Comparison of ENCODE assay signal across 1 cellular context in genomic region chr10:11871470-11871869, GRCh38.
TF ChIP-seq lines count a peak whose summit lies in the region.

No MANE protein-coding gene starts in this region.

TF ChIP-seq in IMR-90, 13 proteins besides CTCF, POLR2A, EP300 and RAD21:
- TF ChIP-seq BHLHE40 (IDR thresholded peaks at IDR 0.05; ENCODE audit: low read depth, low read length): no peak
- no peak for TF ChIP-seq RCOR1 (IDR thresholded peaks at IDR 0.05; ENCODE audit: insufficient replicate concordance, low read length)
- TF ChIP-seq MAFK (IDR thresholded peaks at IDR 0.05; ENCODE audit: low read depth, low read length): no peak
- no peak for TF ChIP-seq ELK1 (IDR thresholded peaks at IDR 0.05; ENCODE audit: borderline replicate concordance, low read depth, low read length)
TF ChIP-seq in IMR-90: peak in this region for 0.
